ENCODE assay signal across 8 cellular contexts in the genomic region with DNA sequence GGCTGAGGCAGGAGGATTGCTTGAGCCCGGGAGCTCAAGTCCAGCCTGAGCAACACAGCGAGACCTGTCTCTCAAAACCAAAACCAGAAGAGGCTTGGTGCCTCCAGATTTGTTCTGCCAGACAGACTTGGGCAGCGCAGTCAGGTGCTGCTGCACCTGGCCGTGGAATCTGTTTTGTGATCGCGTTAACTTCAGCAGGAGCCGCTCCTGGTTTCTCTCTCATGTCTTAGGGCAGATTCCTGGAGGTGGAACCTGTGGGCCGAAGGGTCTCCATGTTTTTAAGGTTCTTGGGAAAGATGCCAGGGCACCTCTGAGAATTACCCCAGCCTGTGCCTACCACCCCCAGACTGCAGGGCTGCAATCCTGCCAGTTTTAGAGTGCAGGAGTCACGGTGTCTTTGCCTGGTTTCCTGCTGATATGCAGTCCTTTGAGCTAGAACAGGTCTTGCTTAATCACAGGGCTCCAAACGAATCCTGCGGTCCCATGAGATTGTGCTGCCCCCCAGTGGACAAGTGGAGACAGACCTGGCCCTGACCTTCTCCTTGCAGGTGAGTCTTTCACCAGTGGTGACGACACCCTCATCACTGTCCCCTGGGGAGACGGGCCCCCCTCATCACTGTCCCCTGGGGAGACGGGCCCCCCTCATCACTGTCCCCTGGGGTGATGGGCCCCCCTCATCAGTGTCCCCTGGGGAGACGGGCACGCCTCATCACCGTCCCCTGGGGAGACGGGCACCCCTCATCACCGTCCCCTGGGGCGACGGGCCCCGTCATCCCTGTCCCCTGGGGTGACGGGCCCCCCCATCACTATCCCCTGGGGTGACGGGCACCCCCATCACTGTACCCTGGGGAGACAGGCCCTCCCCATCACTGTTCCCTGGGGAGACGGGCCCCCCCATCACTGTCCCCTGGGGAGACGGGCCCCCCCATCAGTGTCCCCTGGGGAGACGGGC. TPM values are rescaled to one million over a fixed set of nuclear protein-coding genes. Genes with fewer than 3 reads are reported as not detected.
DNase-seq lines count a peak whose midpoint lies in the region; ATAC-seq and TF ChIP-seq lines count a peak whose summit lies in the region.

No MANE protein-coding gene starts in this region.

- DNase-seq in Daoy (ENCODE audit: low read depth) (peak; percentile 90), NCI-H446 (lab: John Stamatoyannopoulos, UW) (peak; percentile 72 to 88), kidney epithelial cell (ENCODE audit: low read depth) (peak; percentile 73)
- DNase-seq in central memory CD8-positive, alpha-beta T cell (ENCODE audit: low spot score in 2 of 2) = peak; percentile 85 to 86
- peak; percentile 89 for DNase-seq in stimulated activated CD4-positive, alpha-beta T cell treated with anti-CD3 and anti-CD28 coated beads, Interleukin-1b, Interleukin-23, amount 100 ng/mL, for 48 hours

- H3K27me3 Mint-ChIP-seq in central memory CD8-positive, alpha-beta T cell = no peaks in the 10 kb centered on the region

- no peaks in the 10 kb centered on the region for H3K27me3 ChIP-seq in kidney epithelial cell (ENCODE audit: control insufficient read depth, insufficient read depth, low read length)

- H3K4me3 ChIP-seq in kidney epithelial cell (ENCODE audit: low read depth, low read length) = no peak overlapping the region

- no peaks in the 10 kb centered on the region for H3K4me1 Mint-ChIP-seq in central memory CD8-positive, alpha-beta T cell

- H3K9me3 Mint-ChIP-seq in central memory CD8-positive, alpha-beta T cell = no peaks in the 10 kb centered on the region

- no peaks in the 10 kb centered on the region for H3K36me3 ChIP-seq in kidney epithelial cell (ENCODE audit: control insufficient read depth, insufficient read depth, low read length)

- no peak overlapping the region for H3K4me3 Mint-ChIP-seq in central memory CD8-positive, alpha-beta T cell

- ATAC-seq in HG03139 (IDR thresholded peaks at IDR 0.05; ENCODE audit: unreplicated experiment) = peak; percentile 66
- peak; percentile 97 to 99 for ATAC-seq in activated CD4-positive, CD25-positive, alpha-beta regulatory T cell treated with anti-CD3 and anti-CD28 coated beads, Interleukin-2, amount 50 U/mL, for 24 hours
- ATAC-seq in central memory CD8-positive, alpha-beta T cell (replicated peaks; ENCODE audit: extremely low read depth, poor library complexity, severe bottlenecking) = peak; percentile 98
- no peak for ATAC-seq in HG03039 (IDR thresholded peaks at IDR 0.05; ENCODE audit: unreplicated experiment)

- H3K36me3 Mint-ChIP-seq in central memory CD8-positive, alpha-beta T cell (ENCODE audit: insufficient read depth) = no peaks in the 10 kb centered on the region

- no peak overlapping the region for H3K27ac Mint-ChIP-seq in central memory CD8-positive, alpha-beta T cell (ENCODE audit: low read depth)

- TF ChIP-seq CTCF in kidney epithelial cell (IDR thresholded peaks at IDR 0.05; ENCODE audit: insufficient read depth, low read length, poor library complexity, severe bottlenecking) = peak; percentile 82

RNA-seq across cellular contexts. Expression of a gene that starts 37.6 kb away (rescaled TPM):
- 11.6 and 28.2 TPM in 2 replicates for total RNA-seq in Daoy (2014; rRNA removed; shearing (Covaris generic))
- total RNA-seq in kidney epithelial cell = 105 and 114 TPM in 2 replicates

RNA-seq across cellular contexts. Expression of a gene that starts 46.1 kb away (rescaled TPM):
- 0.29 and 1.3 TPM in 2 replicates for total RNA-seq in Daoy (2014; rRNA removed; shearing (Covaris generic))
- 0.27 and 0.46 TPM in 2 replicates for total RNA-seq in kidney epithelial cell

RNA-seq across cellular contexts. Expression of a gene that starts 51.4 kb away (rescaled TPM):
- total RNA-seq in Daoy (2014; rRNA removed; shearing (Covaris generic)) = 39.9 and 41.7 TPM in 2 replicates
- total RNA-seq in kidney epithelial cell = 33.2 and 48.4 TPM in 2 replicates
